ENCODE assay signal across 8 cellular contexts in genomic region chr7:101816499-101817030, GRCh38. TPM values are rescaled to one million over a fixed set of nuclear protein-coding genes. Genes with fewer than 3 reads are reported as not detected.
A peak's percentile ranks its signal among the peaks of the same experiment; 100 is the strongest.
DNase-seq lines count a peak whose midpoint lies in the region; ATAC-seq and TF ChIP-seq lines count a peak whose summit lies in the region.

No MANE protein-coding gene starts in this region.

- H3K27ac ChIP-seq in left ventricle myocardium inferior (replicated peaks) = peak overlapping the region; percentile 75

- no peaks in the 10 kb centered on the region for H3K36me3 ChIP-seq in left ventricle myocardium inferior

- in situ Hi-C loops in GM18951 (cut with MboI; ENCODE audit: low sequenced_read_pairs, unreplicated experiment) = no loop called here

- POLR2A ChIA-PET in activated naive CD8-positive, alpha-beta T cell treated with anti-CD3 and anti-CD28 coated beads, Interleukin-2, amount 10 ng/mL, durations not matched to agents 7 days and 5 days (lab: Charles Lee) = interaction anchor here (1.0 kb wide), 1 partner anchor 72 kb away, joined by 3 read pairs; no protein-coding TSS in a partner anchor

- H3K36me3 Mint-ChIP-seq in activated naive CD8-positive, alpha-beta T cell treated with anti-CD3 and anti-CD28 coated beads, Interleukin-2, amount 10 ng/mL, durations not matched to agents 7 days and 5 days = no peaks in the 10 kb centered on the region

- H3K4me1 ChIP-seq in left ventricle myocardium inferior = peaks cover 59% of the 10 kb centered on the region

- no peaks in the 10 kb centered on the region for H3K9me3 ChIP-seq in left ventricle myocardium inferior (replicated peaks)

- TF ChIP-seq CTCF in left ventricle myocardium inferior (IDR thresholded peaks at IDR 0.05; ENCODE audit: borderline replicate concordance) = no peak

- no peak overlapping the region for H3K27ac Mint-ChIP-seq in activated naive CD8-positive, alpha-beta T cell treated with anti-CD3 and anti-CD28 coated beads, Interleukin-2, amount 10 ng/mL, durations not matched to agents 7 days and 5 days

- peaks cover 36% of the 10 kb centered on the region for H3K27me3 Mint-ChIP-seq in activated naive CD8-positive, alpha-beta T cell treated with anti-CD3 and anti-CD28 coated beads, Interleukin-2, amount 10 ng/mL, durations not matched to agents 7 days and 5 days

- peak; percentile 11 for TF ChIP-seq POLR2A in GM18951 (IDR thresholded peaks at IDR 0.05; ENCODE audit: extremely low read depth, insufficient read depth, insufficient read length)

- H3K4me3 Mint-ChIP-seq in activated naive CD8-positive, alpha-beta T cell treated with anti-CD3 and anti-CD28 coated beads, Interleukin-2, amount 10 ng/mL, durations not matched to agents 7 days and 5 days = no peak overlapping the region

- ATAC-seq in activated naive CD8-positive, alpha-beta T cell treated with anti-CD3 and anti-CD28 coated beads, Interleukin-2, amount 10 ng/mL, durations not matched to agents 7 days and 5 days (ENCODE audit: low read depth) = no peak

- no peaks in the 10 kb centered on the region for H3K9me3 Mint-ChIP-seq in activated naive CD8-positive, alpha-beta T cell treated with anti-CD3 and anti-CD28 coated beads, Interleukin-2, amount 10 ng/mL, durations not matched to agents 7 days and 5 days

- peaks cover 12% of the 10 kb centered on the region for H3K4me1 Mint-ChIP-seq in activated naive CD8-positive, alpha-beta T cell treated with anti-CD3 and anti-CD28 coated beads, Interleukin-2, amount 10 ng/mL, durations not matched to agents 7 days and 5 days

- intact Hi-C loops in left ventricle myocardium inferior (cut with micrococcal nuclease) (loop anchor here (5.0 kb wide), 1 partner anchor 41 kb away; no protein-coding TSS in a partner anchor), posterior vena cava (cut with DNase I) (loop anchor here (5.0 to 10.0 kb wide), 4 partner anchors 71 to 418 kb away; no protein-coding TSS in a partner anchor)

- peak; percentile 54 for DNase-seq in Ammon's horn (ENCODE audit: low spot score)
- DNase-seq in NCI-H1092 treated with DMSO at 0.1 percent for 48 hours (lab: John Stamatoyannopoulos, UW) = peak; percentile 16
- peak; percentile 55 for DNase-seq in activated naive CD8-positive, alpha-beta T cell treated with anti-CD3 and anti-CD28 coated beads, Interleukin-2, amount 10 ng/mL, durations not matched to agents 7 days and 5 days
- DNase-seq in left ventricle myocardium inferior = peak; percentile 51
- DNase-seq in posterior vena cava (ENCODE audit: low spot score) = peak; percentile 86
- DNase-seq in NCI-H1105 treated with DMSO at 0.1 percent for 48 hours (lab: John Stamatoyannopoulos, UW) = no peak
- DNase-seq in cerebellar cortex (ENCODE audit: low spot score) = no peak

- no peaks in the 10 kb centered on the region for H3K27me3 ChIP-seq in left ventricle myocardium inferior (ENCODE audit: low read depth)

- H3K4me3 ChIP-seq in left ventricle myocardium inferior = peak overlapping the region; percentile 92

RNA-seq across cellular contexts. Expression of gene CUX1, which starts 0.9 kb away (rescaled TPM):
- 10 to 100 TPM; 35.7 to 37.6 TPM for total RNA-seq in activated naive CD8-positive, alpha-beta T cell treated with anti-CD3 and anti-CD28 coated beads, Interleukin-2, amount 10 ng/mL, durations not matched to agents 7 days and 5 days
- total RNA-seq in left ventricle myocardium inferior (125 TPM), posterior vena cava (100 to 1,000 TPM in 1 of 2 donors, 10 to 100 TPM in 1; 87.6 to 120 TPM)

Comparison
In these comparisons a context has a peak if more than half of its experiments do, and no peak if none do; other contexts are left out.
1. DNase-seq: peak in Ammon's horn (single experiment), NCI-H1092 treated with DMSO at 0.1 percent for 48 hours (single experiment), activated naive CD8-positive, alpha-beta T cell treated with anti-CD3 and anti-CD28 coated beads, Interleukin-2, amount 10 ng/mL, durations not matched to agents 7 days and 5 days (single experiment), left ventricle myocardium inferior (single experiment) and posterior vena cava (single experiment); none in NCI-H1105 treated with DMSO at 0.1 percent for 48 hours (single experiment) and cerebellar cortex (single experiment).